Comparison of ENCODE assay signal across 8 cellular contexts in genomic region chr10:120221873-120222485, GRCh38.
DNase-seq lines count a peak whose midpoint lies in the region; ATAC-seq and TF ChIP-seq lines count a peak whose summit lies in the region.

No MANE protein-coding gene starts in this region.

- H2BK15ac ChIP-seq in mesenchymal stem cell (ENCODE audit: low read depth, poor library complexity, severe bottlenecking), result no peak overlapping the region

- no peak overlapping the region for H3K4me3 ChIP-seq in GM12864 (ENCODE audit: low read depth, low read length)
- no peak overlapping the region for H3K4me3 ChIP-seq in NB4 (ENCODE audit: low read depth, low read length)
- H3K4me3 ChIP-seq in mesenchymal stem cell (ENCODE audit: insufficient read depth in 1 of 2, low read depth in 1 of 2, low read length in 2 of 2), result no peak overlapping the region
- no peak overlapping the region for H3K4me3 ChIP-seq in gastrocnemius medialis

- H3K79me1 ChIP-seq in mesenchymal stem cell (replicated peaks; ENCODE audit: low read length, poor library complexity, severe bottlenecking), result no peaks in the 10 kb centered on the region

- H3K4me1 ChIP-seq in mesenchymal stem cell (ENCODE audit: control insufficient read depth, insufficient read depth, low read depth, low read length), result no peaks in the 10 kb centered on the region
- no peaks in the 10 kb centered on the region for H3K4me1 ChIP-seq in gastrocnemius medialis

- H2BK12ac ChIP-seq in mesenchymal stem cell (ENCODE audit: low read length in 2 of 2), result no peak overlapping the region

- H4K91ac ChIP-seq in mesenchymal stem cell (ENCODE audit: low read length), result no peak overlapping the region

- no peak overlapping the region for H3K9ac ChIP-seq in mesenchymal stem cell (ENCODE audit: low read length)

- TF ChIP-seq POLR2A in NB4 (IDR thresholded peaks at IDR 0.05; ENCODE audit: extremely low read depth, insufficient read length), result no peak
- no peak for TF ChIP-seq POLR2A in gastrocnemius medialis (IDR thresholded peaks at IDR 0.05)

- no peak overlapping the region for H3K18ac ChIP-seq in mesenchymal stem cell (ENCODE audit: low read depth in 1 of 2, low read length in 2 of 2)

- in situ Hi-C loops in gastrocnemius medialis (cut with MboI; ENCODE audit: low sequenced_read_pairs in 4 of 4), result no loop called here

- H2BK5ac ChIP-seq in mesenchymal stem cell (ENCODE audit: low read depth, low read length, poor library complexity, severe bottlenecking), result no peak overlapping the region

- no peak overlapping the region for H2BK120ac ChIP-seq in mesenchymal stem cell (ENCODE audit: low read depth, low read length)

- DNase-seq in GM12864 (ENCODE audit: low read depth), result peak; percentile 13
- peak; percentile 66 for DNase-seq in NB4 (ENCODE audit: low read depth)
- DNase-seq in amniotic stem cell (lab: John Stamatoyannopoulos, UW), result peak; percentile 70
- DNase-seq in mesenchymal stem cell, result peak; percentile 23
- no peak for DNase-seq in posterior vena cava (ENCODE audit: low spot score)
- DNase-seq in gastrocnemius medialis, result no peak

- H2AK5ac ChIP-seq in mesenchymal stem cell (ENCODE audit: low read length, severe bottlenecking), result no peak overlapping the region

- H2AFZ ChIP-seq in mesenchymal stem cell (ENCODE audit: low read depth, low read length), result no peak overlapping the region

- H3K4ac ChIP-seq in mesenchymal stem cell (ENCODE audit: low read depth in 1 of 2, low read length in 2 of 2), result no peak overlapping the region

- ATAC-seq in activated CD4-positive, CD25-positive, alpha-beta regulatory T cell treated with anti-CD3 and anti-CD28 coated beads, Interleukin-2, amount 50 U/mL, for 24 hours, result no peak
- ATAC-seq in gastrocnemius medialis, result no peak

- intact Hi-C loops in posterior vena cava (cut with DNase I) (no loop called here), gastrocnemius medialis (cut with DNase I; ENCODE audit: low total_unique reads) (no loop called here)

- H3K23ac ChIP-seq in mesenchymal stem cell (ENCODE audit: low read length in 2 of 2), result no peak overlapping the region

- H3K9me3 ChIP-seq in mesenchymal stem cell (ENCODE audit: control insufficient read depth, low read length) (no peaks in the 10 kb centered on the region), gastrocnemius medialis (no peaks in the 10 kb centered on the region)

- H3K36me3 ChIP-seq in mesenchymal stem cell (ENCODE audit: control insufficient read depth in 1 of 2, insufficient read depth in 2 of 2, low read depth in 1 of 2, low read length in 2 of 2), result no peaks in the 10 kb centered on the region
- no peaks in the 10 kb centered on the region for H3K36me3 ChIP-seq in gastrocnemius medialis

- H3K4me2 ChIP-seq in mesenchymal stem cell (ENCODE audit: low read length, poor library complexity, severe bottlenecking), result no peak overlapping the region

- no peak overlapping the region for H3K14ac ChIP-seq in mesenchymal stem cell (ENCODE audit: low read length in 2 of 2)

- H3K27me3 ChIP-seq in mesenchymal stem cell (ENCODE audit: control insufficient read depth in 1 of 2, insufficient read depth in 1 of 2, low read length in 2 of 2) (no peaks in the 10 kb centered on the region), gastrocnemius medialis (no peaks in the 10 kb centered on the region)

- H4K8ac ChIP-seq in mesenchymal stem cell (ENCODE audit: low read length), result no peak overlapping the region

- WGBS in mesenchymal stem cell, result 30% methylated on average over 4 of the region's 4 CpGs

- H3K27ac ChIP-seq in 22Rv1 (no peak overlapping the region), mesenchymal stem cell (ENCODE audit: low read length, poor library complexity, severe bottlenecking) (no peak overlapping the region), gastrocnemius medialis (no peak overlapping the region)

- TF ChIP-seq CTCF in 22Rv1 (IDR thresholded peaks at IDR 0.05), result peak; percentile 89
- peak; percentile 80 for TF ChIP-seq CTCF in GM12864 (IDR thresholded peaks at IDR 0.05; ENCODE audit: low read depth, low read length, missing control alignments)
- peak; percentile 75 for TF ChIP-seq CTCF in NB4 (IDR thresholded peaks at IDR 0.05; ENCODE audit: low read depth, low read length)
- no peak for TF ChIP-seq CTCF in gastrocnemius medialis (IDR thresholded peaks at IDR 0.05 in 4 of 5, conservative IDR thresholded peaks at IDR 0.05 in 1 of 5)

Comparison
In these comparisons a context has a peak if more than half of its experiments do, and no peak if none do; other contexts are left out.
1. CTCF ChIP-seq: peak in 22Rv1 (single experiment), GM12864 (single experiment) and NB4 (single experiment); none in gastrocnemius medialis (0 of 5).
2. DNase-seq: peak in GM12864 (single experiment), NB4 (single experiment), amniotic stem cell (single experiment) and mesenchymal stem cell (single experiment); none in posterior vena cava (single experiment) and gastrocnemius medialis (0 of 2).